Comparison of ENCODE assay signal across 20 cellular contexts in the genomic region with DNA sequence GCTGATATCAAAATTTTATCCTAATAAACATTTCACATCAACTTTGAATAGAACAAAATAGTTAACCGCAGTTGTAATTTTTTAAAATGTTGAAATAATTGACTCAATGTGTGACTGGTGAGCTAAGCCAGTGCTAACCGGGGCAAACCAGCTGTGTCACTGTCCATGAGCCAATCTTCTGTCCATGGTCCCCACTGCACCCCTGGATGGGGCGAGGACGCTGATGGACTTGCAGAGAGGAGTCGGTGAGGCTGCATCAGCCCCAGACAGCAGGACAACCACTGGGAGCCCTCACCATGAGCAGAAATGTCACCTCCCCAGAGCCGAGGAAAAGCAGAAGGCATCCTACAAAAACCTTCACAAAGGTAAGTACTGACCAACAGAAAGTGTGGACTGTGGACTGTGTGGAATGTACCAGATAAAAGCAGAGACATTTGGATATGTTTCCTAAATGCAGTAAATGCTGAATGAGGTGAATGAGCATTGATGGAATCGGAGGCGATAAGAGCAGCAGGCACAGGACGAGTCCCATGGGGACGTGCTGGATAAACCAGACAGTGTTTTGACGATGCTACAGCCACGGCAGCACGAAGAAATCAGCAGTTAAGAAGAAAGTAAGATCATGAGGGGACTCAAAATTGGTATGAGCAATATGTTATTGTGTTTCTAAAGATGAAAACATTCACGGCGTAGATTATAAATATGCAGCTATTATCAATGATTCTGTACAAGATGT.
"Had no signal": no experiment of that assay in that cellular context is flagged by ENCODE, and none has a peak within 500 bp of the region (broad histone marks: within the 10 kb centered on the region; RNA-seq: fewer than 3 reads in every experiment).

No MANE protein-coding gene starts in this region.

- H3K4me1 Mint-ChIP-seq: naive B cell; natural killer cell; nephron progenitor cell; stimulated activated effector memory CD8-positive, alpha-beta T cell treated with anti-CD3 and anti-CD28 coated beads, Interleukin-12 subunit alpha, Interleukin-12 subunit beta, amount 100 ng/mL, for 72 hours had no signal

- H3K4me3 Mint-ChIP-seq: mesothelial cell of epicardium; naive B cell; natural killer cell; nephron progenitor cell; stimulated activated effector memory CD8-positive, alpha-beta T cell treated with anti-CD3 and anti-CD28 coated beads, Interleukin-12 subunit alpha, Interleukin-12 subunit beta, amount 100 ng/mL, for 72 hours; stimulated activated naive CD8-positive, alpha-beta T cell treated with anti-CD3 and anti-CD28 coated beads, Interleukin-15, Interleukin-2, amounts not matched to agents 100 ng/mL and 50 ng/mL, for 24 hours had no signal

- DNase-seq: islet precursor cell; left ventricle myocardium inferior; mesendoderm; naive B cell; natural killer cell; nephron progenitor cell; ovary; right cardiac atrium; sigmoid colon; small intestine; spleen; stimulated activated CD4-positive, alpha-beta T cell treated with anti-CD3 and anti-CD28 coated beads, Interleukin-4, amount 100 ng/mL, for 24 hours; stimulated activated naive CD4-positive, alpha-beta T cell; tibial artery; trophoblast cell; upper lobe of right lung had no signal

- ATAC-seq: natural killer cell; right cardiac atrium; stimulated activated effector memory CD8-positive, alpha-beta T cell treated with anti-CD3 and anti-CD28 coated beads, Interleukin-12 subunit alpha, Interleukin-12 subunit beta, amount 100 ng/mL, for 72 hours; upper lobe of right lung had no signal

- H3K27ac Mint-ChIP-seq: mesothelial cell of epicardium; naive B cell; natural killer cell; nephron progenitor cell; progenitor cell of endocrine pancreas; stimulated activated effector memory CD8-positive, alpha-beta T cell treated with anti-CD3 and anti-CD28 coated beads, Interleukin-12 subunit alpha, Interleukin-12 subunit beta, amount 100 ng/mL, for 72 hours; stimulated activated naive CD8-positive, alpha-beta T cell treated with anti-CD3 and anti-CD28 coated beads, Interleukin-15, Interleukin-2, amounts not matched to agents 100 ng/mL and 50 ng/mL, for 24 hours had no signal

- H3K9me3 Mint-ChIP-seq: mesothelial cell of epicardium; natural killer cell; nephron progenitor cell; stimulated activated effector memory CD8-positive, alpha-beta T cell treated with anti-CD3 and anti-CD28 coated beads, Interleukin-12 subunit alpha, Interleukin-12 subunit beta, amount 100 ng/mL, for 72 hours; stimulated activated naive CD8-positive, alpha-beta T cell treated with anti-CD3 and anti-CD28 coated beads, Interleukin-15, Interleukin-2, amounts not matched to agents 100 ng/mL and 50 ng/mL, for 24 hours had no signal

- H3K27me3 Mint-ChIP-seq: progenitor cell of endocrine pancreas; stimulated activated naive CD8-positive, alpha-beta T cell treated with anti-CD3 and anti-CD28 coated beads, Interleukin-15, Interleukin-2, amounts not matched to agents 100 ng/mL and 50 ng/mL, for 24 hours had no signal

- H3K36me3 Mint-ChIP-seq: mesothelial cell of epicardium; naive B cell; natural killer cell; stimulated activated effector memory CD8-positive, alpha-beta T cell treated with anti-CD3 and anti-CD28 coated beads, Interleukin-12 subunit alpha, Interleukin-12 subunit beta, amount 100 ng/mL, for 72 hours had no signal
